Comparison of ENCODE assay signal across 8 cellular contexts in genomic region chr11:46348566-46348981, GRCh38. TPM values are rescaled to one million over a fixed set of nuclear protein-coding genes. Genes with fewer than 3 reads are reported as not detected.
A peak's percentile ranks its signal among the peaks of the same experiment; 100 is the strongest.
DNase-seq lines count a peak whose midpoint lies in the region; ATAC-seq and TF ChIP-seq lines count a peak whose summit lies in the region.

No MANE protein-coding gene starts in this region.

- H3K4me1 Mint-ChIP-seq in Caco-2 (ENCODE audit: low read depth, unreplicated experiment) (peaks cover 14% of the 10 kb centered on the region), endodermal cell (peaks cover 52% of the 10 kb centered on the region), osteocyte (ENCODE audit: unreplicated experiment) (peaks cover 39% of the 10 kb centered on the region)

- H3K4me3 Mint-ChIP-seq in Caco-2 (ENCODE audit: unreplicated experiment) (peak overlapping the region; percentile 75), endodermal cell (peak overlapping the region; percentile 69), osteocyte (ENCODE audit: unreplicated experiment) (peak overlapping the region; percentile 75)

- H2AFZ ChIP-seq in SU-DHL-6 (ENCODE audit: low read depth, low read length, severe bottlenecking): no peak overlapping the region

- CTCF ChIA-PET in Caco-2 (lab: Charles Lee): interaction anchor here (0.7 to 1.2 kb wide), 2 partner anchors 8 to 201 kb away, joined by 3 to 4 read pairs; no protein-coding TSS in a partner anchor

- H3K79me2 ChIP-seq in SU-DHL-6 (ENCODE audit: insufficient read depth, low read length): peaks cover 38% of the 10 kb centered on the region

- no peak for DNase-seq in Caco-2
- DNase-seq in endodermal cell: no peak
- DNase-seq in osteocyte (ENCODE audit: extremely low spot score, unreplicated experiment): no peak
- DNase-seq in left lung: no peak
- DNase-seq in NCI-H146 (lab: John Stamatoyannopoulos, UW): no peak
- no peak for DNase-seq in effector CD4-positive, alpha-beta T cell
- DNase-seq in cerebellum (ENCODE audit: low spot score): no peak

- no peaks in the 10 kb centered on the region for H3K27me3 Mint-ChIP-seq in Caco-2 (ENCODE audit: insufficient read depth, unreplicated experiment)
- H3K27me3 Mint-ChIP-seq in endodermal cell (ENCODE audit: insufficient read depth): peaks cover 23% of the 10 kb centered on the region
- H3K27me3 Mint-ChIP-seq in osteocyte (ENCODE audit: unreplicated experiment): peaks cover 3% of the 10 kb centered on the region

- H3K36me3 Mint-ChIP-seq in Caco-2 (ENCODE audit: insufficient read depth, unreplicated experiment) (peaks cover 6% of the 10 kb centered on the region), endodermal cell (ENCODE audit: low read depth) (no peaks in the 10 kb centered on the region), osteocyte (ENCODE audit: unreplicated experiment) (no peaks in the 10 kb centered on the region)

- H3K9me3 ChIP-seq in Caco-2 (no peaks in the 10 kb centered on the region), SU-DHL-6 (ENCODE audit: insufficient read depth, low read length) (no peaks in the 10 kb centered on the region), endodermal cell (ENCODE audit: control insufficient read depth, low read length) (no peaks in the 10 kb centered on the region), left lung (no peaks in the 10 kb centered on the region)

- intact Hi-C loops in Caco-2 (cut with micrococcal nuclease; ENCODE audit: unreplicated experiment) (no loop called here), left lung (cut with DNase I) (no loop called here)

- ATAC-seq in left lung: no peak

- H3K9me2 ChIP-seq in SU-DHL-6 (replicated peaks; ENCODE audit: insufficient read depth, low read length): no peaks in the 10 kb centered on the region

- H3K4me2 ChIP-seq in SU-DHL-6 (ENCODE audit: low read depth, low read length, poor library complexity, severe bottlenecking): peak overlapping the region; percentile 79

- BruUV-seq in Caco-2 (replicated peaks; lab: Mats Ljungman, UMichigan): no TSS peak

- POLR2A ChIA-PET in Caco-2 (lab: Charles Lee): interaction anchor here (1.1 kb wide), 1 partner anchor 105 kb away, joined by 7 read pairs; no protein-coding TSS in a partner anchor

- H4K20me1 ChIP-seq in SU-DHL-6 (ENCODE audit: low read depth, low read length): no peaks in the 10 kb centered on the region

- WGBS in endodermal cell (ENCODE audit: insufficient coverage in 1 of 2, insufficient read length in 1 of 2), 2 experiments: 68 to 72% methylated on average over 8 to 9 of the region's 9 CpGs

- TF ChIP-seq CTCF in Caco-2 (IDR thresholded peaks at IDR 0.05; ENCODE audit: insufficient read depth in 1 of 2, low read depth in 1 of 2, low read length in 1 of 2, severe bottlenecking in 1 of 2, unreplicated experiment in 1 of 2) (no peak), SU-DHL-6 (IDR thresholded peaks at IDR 0.05; ENCODE audit: insufficient read depth, low read length, poor library complexity, severe bottlenecking) (no peak), endodermal cell (conservative IDR thresholded peaks at IDR 0.05) (no peak), osteocyte (IDR thresholded peaks at IDR 0.05) (no peak), left lung (IDR thresholded peaks at IDR 0.05) (no peak)

- H3K4me3 ChIP-seq in Caco-2 (ENCODE audit: low read depth, low read length) (peak overlapping the region; percentile 99), SU-DHL-6 (ENCODE audit: insufficient read depth, low read length, poor library complexity, severe bottlenecking) (peak overlapping the region; percentile 73), endodermal cell (ENCODE audit: low read length) (peak overlapping the region; percentile 82), left lung (peak overlapping the region in 1 of 2 donors; percentile 88)

- no peaks in the 10 kb centered on the region for H3F3A ChIP-seq in SU-DHL-6 (ENCODE audit: insufficient read depth)

- H3K9ac ChIP-seq in SU-DHL-6 (ENCODE audit: low read length): peak overlapping the region; percentile 79
- no peak overlapping the region for H3K9ac ChIP-seq in endodermal cell (ENCODE audit: extremely low read depth, low read length, poor library complexity, severe bottlenecking)

- H3K36me3 ChIP-seq in Caco-2 (ENCODE audit: control insufficient read depth, insufficient read depth, low read length) (peaks cover 2% of the 10 kb centered on the region; the same call in 1 of the 2 replicates), SU-DHL-6 (ENCODE audit: low read length) (no peaks in the 10 kb centered on the region), endodermal cell (ENCODE audit: control insufficient read depth, insufficient read depth, low read length) (no peaks in the 10 kb centered on the region), left lung (no peaks in the 10 kb centered on the region)

- no peak overlapping the region for H3K27ac ChIP-seq in SU-DHL-6 (ENCODE audit: low read depth, low read length)
- H3K27ac ChIP-seq in endodermal cell (ENCODE audit: low read depth, low read length): no peak overlapping the region
- peak overlapping the region in 1 of 2 donors; percentile 69 for H3K27ac ChIP-seq in left lung

- H3K4me1 ChIP-seq in Caco-2 (peaks cover 11% of the 10 kb centered on the region; the same call in 1 of the 2 replicates), endodermal cell (ENCODE audit: control insufficient read depth, insufficient read depth, low read length) (peaks cover 10% of the 10 kb centered on the region), left lung (peaks cover 17 to 93% of the 10 kb centered on the region in 2 donors)

- H3K27me3 ChIP-seq in Caco-2 (replicated peaks; ENCODE audit: control insufficient read depth, insufficient read depth, low read length) (no peaks in the 10 kb centered on the region), SU-DHL-6 (ENCODE audit: low read length) (no peaks in the 10 kb centered on the region), endodermal cell (ENCODE audit: control insufficient read depth, insufficient read depth, low read length, poor library complexity, severe bottlenecking) (peaks cover 17% of the 10 kb centered on the region), left lung (no peaks in the 10 kb centered on the region)

- no peaks in the 10 kb centered on the region for H3K9me3 Mint-ChIP-seq in Caco-2 (ENCODE audit: unreplicated experiment)
- H3K9me3 Mint-ChIP-seq in endodermal cell: no peaks in the 10 kb centered on the region
- no peaks in the 10 kb centered on the region for H3K9me3 Mint-ChIP-seq in osteocyte (ENCODE audit: unreplicated experiment)

- peak overlapping the region; percentile 36 for H3K27ac Mint-ChIP-seq in Caco-2 (ENCODE audit: unreplicated experiment)
- peak overlapping the region; percentile 26 for H3K27ac Mint-ChIP-seq in endodermal cell
- peak overlapping the region; percentile 42 for H3K27ac Mint-ChIP-seq in osteocyte (ENCODE audit: unreplicated experiment)

RNA-seq across cellular contexts. Expression of gene DGKZ, which starts 1.3 kb away (rescaled TPM):
- total RNA-seq in Caco-2 (2022) (59.3 and 59.5 TPM in 2 replicates), endodermal cell (10 to 100 TPM; 49.6 to 57.3 TPM), osteocyte (48.6 and 49.9 TPM in 2 replicates), left lung (10 to 100 TPM; 40.5 to 65.1 TPM), cerebellum (48.1 TPM)
- polyA plus RNA-seq in endodermal cell (2013, experiment 1 of 2): 40.7 TPM
- 38.7 TPM for polyA plus RNA-seq in endodermal cell (2013, experiment 2 of 2)

RNA-seq across cellular contexts. Expression of gene MDK, which starts 32.9 kb away (rescaled TPM):
- total RNA-seq in Caco-2 (2022): 601 and 699 TPM in 2 replicates
- 1,000 to 10,000 TPM in 1 of 2 donors, 100 to 1,000 TPM in 1; 644 to 1,502 TPM for total RNA-seq in endodermal cell
- polyA plus RNA-seq in endodermal cell (2013, experiment 1 of 2): 1,103 TPM
- 1,014 TPM for polyA plus RNA-seq in endodermal cell (2013, experiment 2 of 2)
- total RNA-seq in osteocyte: 163 and 171 TPM in 2 replicates
- total RNA-seq in left lung: 100 to 1,000 TPM in 1 of 2 donors, 10 to 100 TPM in 1; 15.4 to 121 TPM
- total RNA-seq in cerebellum: 46.8 TPM

RNA-seq across cellular contexts. Expression of gene CHRM4, which starts 43.0 kb away (rescaled TPM):
- total RNA-seq in Caco-2 (2022): 0.27 and 0.28 TPM in 2 replicates
- total RNA-seq in endodermal cell: under 1 TPM in 1 of 2 donors, not detected in 1; 0.46 TPM
- polyA plus RNA-seq in endodermal cell (2013, experiment 1 of 2): 0.28 TPM
- polyA plus RNA-seq in endodermal cell (2013, experiment 2 of 2): 0.25 TPM
- 0.21 TPM in 1 of 2 replicates, not detected in the other for total RNA-seq in osteocyte
- total RNA-seq in left lung: not detected
- 2.6 TPM for total RNA-seq in cerebellum
